In the genomic region with DNA sequence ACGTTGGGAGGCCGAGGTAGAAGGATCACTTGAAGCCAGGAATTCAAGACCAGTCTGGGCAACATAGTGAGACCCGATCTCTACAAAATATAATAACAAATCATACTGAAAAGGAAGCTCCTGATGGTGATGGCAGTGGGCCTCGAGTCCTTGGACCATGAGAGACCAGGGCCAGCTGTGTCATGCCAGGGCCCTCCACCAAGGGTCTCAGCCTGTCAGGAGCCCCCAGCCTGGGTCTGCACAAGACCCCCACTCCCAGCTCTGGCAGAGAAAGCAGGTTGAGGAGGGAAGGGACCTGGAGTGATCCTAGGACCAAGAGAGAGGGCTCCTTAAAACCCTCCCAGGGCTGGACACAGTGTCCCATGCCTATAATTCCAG, we compare ENCODE assay signal across 14 cellular contexts. TPM values are rescaled to one million over a fixed set of nuclear protein-coding genes. Genes with fewer than 3 reads are reported as not detected.
A peak's percentile ranks its signal among the peaks of the same experiment; 100 is the strongest.
DNase-seq lines count a peak whose midpoint lies in the region; ATAC-seq and TF ChIP-seq lines count a peak whose summit lies in the region.
"Had no signal": no experiment of that assay in that cellular context is flagged by ENCODE, and none has a peak within 500 bp of the region (broad histone marks: within the 10 kb centered on the region; RNA-seq: fewer than 3 reads in every experiment).

No MANE protein-coding gene starts in this region.

- TF ChIP-seq POLR2A in adrenal gland (IDR thresholded peaks at IDR 0.05): no peak

- 73 to 92% (median 79%) methylated on average over 4 of the region's 4 CpGs for WGBS in adrenal gland, 4 donors
- WGBS in neuronal stem cell (ENCODE audit: extremely low coverage in 2 of 2, insufficient read length in 2 of 2, insufficient replicate concordance in 1 of 2), 2 donors: no CpG with 5 or more reads among the region's 4 CpGs

- H2BK12ac ChIP-seq in neuronal stem cell (ENCODE audit: low read length): no peak overlapping the region

- ATAC-seq in DND-41 (ENCODE audit: insufficient read depth, low read depth) (peak; percentile 7; the same call in 1 of the 3 replicates), GM18517 (IDR thresholded peaks at IDR 0.05; ENCODE audit: unreplicated experiment) (no peak)

- no peak for TF ChIP-seq CTCF in DND-41 (IDR thresholded peaks at IDR 0.05; ENCODE audit: borderline replicate concordance, extremely low read depth, low read length, poor library complexity, severe bottlenecking)
- TF ChIP-seq CTCF in adrenal gland (IDR thresholded peaks at IDR 0.05): no peak

- H3K36me3 ChIP-seq in DND-41 (ENCODE audit: insufficient read depth, low read length) (peaks cover 10% of the 10 kb centered on the region), adrenal gland (replicated peaks in 1 of 2) (peaks cover 0 to 9% of the 10 kb centered on the region in 2 donors), neuronal stem cell (replicated peaks in 1 of 2; ENCODE audit: control insufficient read depth in 2 of 2, insufficient read depth in 2 of 2, low read length in 2 of 2) (no peaks in the 10 kb centered on the region)

- H3K27ac ChIP-seq in DND-41 (ENCODE audit: low read length) (no peak overlapping the region), adrenal gland (peak overlapping the region in 3 of 5 donors; percentile 79 to 92 (median 91)), neuronal stem cell (replicated peaks; ENCODE audit: low read length) (no peak overlapping the region)
- H3K27ac ChIP-seq: foreskin keratinocyte, SK-N-MC, upper lobe of right lung had no signal

- intact Hi-C loops in adrenal gland (cut with DNase I): loop anchor here (2.0 to 5.0 kb wide), 2 partner anchors 104 to 105 kb away; no protein-coding TSS in a partner anchor

- no peak overlapping the region for H3K14ac ChIP-seq in neuronal stem cell (ENCODE audit: low read length)

- H4K8ac ChIP-seq in neuronal stem cell (ENCODE audit: low read depth, low read length): no peak overlapping the region

- H2AFZ ChIP-seq in DND-41 (ENCODE audit: low read depth, low read length): no peak overlapping the region
- no peak overlapping the region for H2AFZ ChIP-seq in neuronal stem cell (ENCODE audit: low read length)

- peaks cover 2% of the 10 kb centered on the region; the same call in 1 of the 2 replicates for H4K20me1 ChIP-seq in DND-41 (ENCODE audit: insufficient read depth, low read length)

- H3K4me2 ChIP-seq in DND-41 (ENCODE audit: insufficient read depth, low read length) (no peak overlapping the region), neuronal stem cell (ENCODE audit: insufficient read depth, low read length, poor library complexity, severe bottlenecking) (no peak overlapping the region)

- H3K4me3 ChIP-seq in DND-41 (ENCODE audit: low read depth in 1 of 2, low read length in 2 of 2) (no peak overlapping the region), adrenal gland (no peak overlapping the region), neuronal stem cell (ENCODE audit: low read length in 2 of 2) (no peak overlapping the region)
- H3K4me3 ChIP-seq: SK-N-MC, upper lobe of right lung had no signal

- H2AK5ac ChIP-seq in neuronal stem cell (ENCODE audit: low read depth, low read length): peak overlapping the region; percentile 32

- no peak overlapping the region for H3K9ac ChIP-seq in DND-41 (ENCODE audit: low read depth, low read length)
- no peak overlapping the region for H3K9ac ChIP-seq in neuronal stem cell (ENCODE audit: low read depth, low read length, poor library complexity)

- no peaks in the 10 kb centered on the region for H3K27me3 ChIP-seq in DND-41 (ENCODE audit: insufficient read depth, low read length, poor library complexity)
- no peaks in the 10 kb centered on the region for H3K27me3 ChIP-seq in adrenal gland
- H3K27me3 ChIP-seq in neuronal stem cell (ENCODE audit: control insufficient read depth in 3 of 3, insufficient read depth in 3 of 3, low read depth in 1 of 3, low read length in 3 of 3): no peaks in the 10 kb centered on the region
- H3K27me3 ChIP-seq: foreskin keratinocyte, upper lobe of right lung had no signal

- H3K9me3 ChIP-seq in DND-41 (ENCODE audit: insufficient read depth, low read length, severe bottlenecking): no peaks in the 10 kb centered on the region
- H3K9me3 ChIP-seq in adrenal gland (replicated peaks in 1 of 3): no peaks in the 10 kb centered on the region
- peaks cover 0 to 3% of the 10 kb centered on the region in 2 donors for H3K9me3 ChIP-seq in neuronal stem cell (replicated peaks in 1 of 2; ENCODE audit: control insufficient read depth in 2 of 2, insufficient read depth in 1 of 2, low read depth in 1 of 2, low read length in 2 of 2)
- H3K9me3 ChIP-seq: upper lobe of right lung had no signal

- DNase-seq in DND-41: no peak
- no peak for DNase-seq in adrenal gland
- no peak for DNase-seq in neuronal stem cell (ENCODE audit: low spot score)
- no peak for DNase-seq in NCI-H2081 (lab: John Stamatoyannopoulos, UW)
- DNase-seq in ecto neural progenitor cell (ENCODE audit: low spot score): no peak
- DNase-seq: COR-L47, NCI-H2107 had no signal

- no peak overlapping the region for H2BK15ac ChIP-seq in neuronal stem cell (ENCODE audit: low read length)

- no peak overlapping the region for H4K91ac ChIP-seq in neuronal stem cell (ENCODE audit: low read depth, low read length, poor library complexity)

- no peaks in the 10 kb centered on the region for H3K79me1 ChIP-seq in neuronal stem cell (ENCODE audit: low read depth, low read length)

- H3K79me2 ChIP-seq in DND-41 (ENCODE audit: insufficient read depth, low read length): no peaks in the 10 kb centered on the region

- H3K4ac ChIP-seq in neuronal stem cell (ENCODE audit: low read length): no peak overlapping the region

- no peak overlapping the region for H3K18ac ChIP-seq in neuronal stem cell (ENCODE audit: low read length)

- no peaks in the 10 kb centered on the region for H3K4me1 ChIP-seq in DND-41 (ENCODE audit: insufficient read depth, low read length)
- H3K4me1 ChIP-seq in adrenal gland (replicated peaks in 1 of 2): peaks cover 7 to 20% of the 10 kb centered on the region in 2 donors
- peaks cover 3 to 5% of the 10 kb centered on the region in 2 donors for H3K4me1 ChIP-seq in neuronal stem cell (ENCODE audit: control insufficient read depth in 2 of 2, insufficient read depth in 1 of 2, low read depth in 1 of 2, low read length in 2 of 2)
- H3K4me1 ChIP-seq: foreskin keratinocyte, upper lobe of right lung had no signal

- no peak overlapping the region for H2BK120ac ChIP-seq in neuronal stem cell (ENCODE audit: low read depth, low read length)

- H2BK5ac ChIP-seq in neuronal stem cell (ENCODE audit: low read length): no peak overlapping the region

- no peak overlapping the region for H3K23ac ChIP-seq in neuronal stem cell (ENCODE audit: low read depth, low read length, poor library complexity)

RNA-seq across cellular contexts. Expression of a gene that starts 6.7 kb away (rescaled TPM):
- 1 to 10 TPM in 2 of 8 donors, under 1 TPM in 1, not detected in 5; 0.56 to 3.5 (median 3.1) TPM for total RNA-seq in adrenal gland
- 1 to 10 TPM in 1 of 3 donors, under 1 TPM in 1, not detected in 1; 0.56 to 1.3 TPM for polyA plus RNA-seq in adrenal gland
- 0.21 TPM for polyA plus RNA-seq in neuronal stem cell (2013, experiment 1 of 2)
- not detected for polyA plus RNA-seq in neuronal stem cell (2013, experiment 2 of 2)
- total RNA-seq: activated CD8-positive, alpha-beta T cell treated with anti-CD3 and anti-CD28 coated beads for 36 hours; foreskin keratinocyte; lower leg skin had no signal
- polyA plus RNA-seq: foreskin keratinocyte had no signal

RNA-seq across cellular contexts. Expression of a gene that starts 21.9 kb away (rescaled TPM):
- 100 to 1,000 TPM in 2 of 8 donors, 10 to 100 TPM in 6; 67.2 to 113 (median 87.9) TPM for total RNA-seq in adrenal gland
- 100 to 1,000 TPM in 2 of 3 donors, 10 to 100 TPM in 1; 47.4 to 119 (median 111) TPM for polyA plus RNA-seq in adrenal gland
- 12.5 TPM for polyA plus RNA-seq in neuronal stem cell (2013, experiment 1 of 2)
- 12.8 TPM for polyA plus RNA-seq in neuronal stem cell (2013, experiment 2 of 2)

RNA-seq across cellular contexts. Expression of a gene that starts 25.0 kb away (rescaled TPM):
- 10 to 100 TPM in 4 of 8 donors, 1 to 10 TPM in 3, under 1 TPM in 1; 0.97 to 45.4 (median 9.8) TPM for total RNA-seq in adrenal gland
- polyA plus RNA-seq in adrenal gland: 10 to 100 TPM in 1 of 3 donors, 1 to 10 TPM in 2; 1.2 to 16.4 (median 3.9) TPM
- not detected for polyA plus RNA-seq in neuronal stem cell (2013, experiment 1 of 2)
- polyA plus RNA-seq in neuronal stem cell (2013, experiment 2 of 2): not detected
- total RNA-seq: activated CD8-positive, alpha-beta T cell treated with anti-CD3 and anti-CD28 coated beads for 36 hours; foreskin keratinocyte; lower leg skin; subcutaneous adipose tissue; upper lobe of right lung had no signal
- polyA plus RNA-seq: foreskin keratinocyte had no signal

RNA-seq across cellular contexts. Expression of a gene that starts 44.3 kb away (rescaled TPM):
- 10 to 100 TPM in 4 of 8 donors, 1 to 10 TPM in 2, not detected in 2; 2.0 to 28.1 (median 11.5) TPM for total RNA-seq in adrenal gland
- polyA plus RNA-seq in adrenal gland: 1 to 10 TPM in 2 of 3 donors, not detected in 1; 6.0 to 6.8 TPM
- not detected for polyA plus RNA-seq in neuronal stem cell (2013, experiment 1 of 2)
- polyA plus RNA-seq in neuronal stem cell (2013, experiment 2 of 2): not detected
- total RNA-seq: activated CD8-positive, alpha-beta T cell treated with anti-CD3 and anti-CD28 coated beads for 36 hours; foreskin keratinocyte; subcutaneous adipose tissue; upper lobe of right lung had no signal
- polyA plus RNA-seq: foreskin keratinocyte had no signal

Comparison
In these comparisons a context has a peak if more than half of its experiments do, and no peak if none do; other contexts are left out.
1. H3K27ac ChIP-seq: peak in adrenal gland (3 of 5); none in DND-41 (single experiment) and neuronal stem cell (single experiment).